Comparison of ENCODE assay signal across 8 cellular contexts in genomic region chr2:85539361-85540130, GRCh38. TPM values are rescaled to one million over a fixed set of nuclear protein-coding genes. Genes with fewer than 3 reads are reported as not detected.
DNase-seq lines count a peak whose midpoint lies in the region; ATAC-seq lines count a peak whose summit lies in the region.

No MANE protein-coding gene starts in this region.

- peak overlapping the region; percentile 99 for H3K27ac Mint-ChIP-seq in activated CD4-positive, alpha-beta memory T cell treated with anti-CD3 and anti-CD28 coated beads for 36 hours

- peak; percentile 26 for ATAC-seq in HG02588 (IDR thresholded peaks at IDR 0.05; ENCODE audit: unreplicated experiment)

- no peaks in the 10 kb centered on the region for H3K9me3 Mint-ChIP-seq in activated CD4-positive, alpha-beta memory T cell treated with anti-CD3 and anti-CD28 coated beads for 36 hours

- peak overlapping the region; percentile 92 for H3K4me3 Mint-ChIP-seq in activated CD4-positive, alpha-beta memory T cell treated with anti-CD3 and anti-CD28 coated beads for 36 hours

- POLR2A ChIA-PET in activated CD4-positive, alpha-beta memory T cell treated with anti-CD3 and anti-CD28 coated beads for 36 hours (lab: Charles Lee) = interaction anchor here (0.5 to 4.8 kb wide), 31 partner anchors 9 to 820 kb away, joined by 3 to 80 read pairs (median 4); partner anchors contain the start of genes C2orf68, ELMOD3, GGCX and RETSAT

- peaks cover 51% of the 10 kb centered on the region for H3K4me1 Mint-ChIP-seq in activated CD4-positive, alpha-beta memory T cell treated with anti-CD3 and anti-CD28 coated beads for 36 hours (ENCODE audit: low read depth)

- no peaks in the 10 kb centered on the region for H3K27me3 Mint-ChIP-seq in activated CD4-positive, alpha-beta memory T cell treated with anti-CD3 and anti-CD28 coated beads for 36 hours

- intact Hi-C loops in activated CD4-positive, alpha-beta memory T cell treated with anti-CD3 and anti-CD28 coated beads for 36 hours (cut with micrococcal nuclease) = loop anchor here (1.0 to 2.0 kb wide), 6 partner anchors 21 to 213 kb away; partner anchors contain the start of genes ELMOD3, GGCX, RETSAT and SH2D6

- DNase-seq in DMS53 (lab: John Stamatoyannopoulos, UW) = peak; percentile 84
- DNase-seq in DMS53 treated with DMSO at 0.1 percent for 48 hours (lab: John Stamatoyannopoulos, UW; ENCODE audit: unreplicated experiment) = no peak
- peak; percentile 22 for DNase-seq in NCI-H2029 treated with DMSO at 0.1 percent for 48 hours (lab: John Stamatoyannopoulos, UW)
- DNase-seq in activated CD4-positive, alpha-beta memory T cell treated with anti-CD3 and anti-CD28 coated beads for 36 hours = peak; percentile 84
- peak; percentile 56 for DNase-seq in effector CD4-positive, alpha-beta T cell
- peak; percentile 77 for DNase-seq in medulla oblongata (ENCODE audit: extremely low spot score)
- DNase-seq in stimulated activated CD8-positive, alpha-beta memory T cell treated with anti-CD3 and anti-CD28 coated beads, Interleukin-12 subunit alpha, Interleukin-12 subunit beta, amount 100 ng/mL, for 24 hours (ENCODE audit: extremely low read depth) = peak; percentile 54

- H3K36me3 Mint-ChIP-seq in activated CD4-positive, alpha-beta memory T cell treated with anti-CD3 and anti-CD28 coated beads for 36 hours = peaks cover 59% of the 10 kb centered on the region

- CTCF ChIA-PET in activated CD4-positive, alpha-beta memory T cell treated with anti-CD3 and anti-CD28 coated beads for 36 hours (lab: Charles Lee) = interaction anchor here (0.7 to 8.7 kb wide), 6 partner anchors 10 to 127 kb away, joined by 3 to 62 read pairs (median 8); partner anchors contain the start of gene SH2D6

RNA-seq across cellular contexts. Expression of gene MAT2A, which starts 0.6 kb away (rescaled TPM):
- total RNA-seq in activated CD4-positive, alpha-beta memory T cell treated with anti-CD3 and anti-CD28 coated beads for 36 hours = 100 to 1,000 TPM; 196 to 208 TPM

RNA-seq across cellular contexts. Expression of gene GGCX, which starts 21.7 kb away (rescaled TPM):
- total RNA-seq in activated CD4-positive, alpha-beta memory T cell treated with anti-CD3 and anti-CD28 coated beads for 36 hours = 10 to 100 TPM; 24.2 to 25.2 TPM

RNA-seq across cellular contexts. Expression of gene VAMP8, which starts 37.8 kb away (rescaled TPM):
- total RNA-seq in activated CD4-positive, alpha-beta memory T cell treated with anti-CD3 and anti-CD28 coated beads for 36 hours = 100 to 1,000 TPM; 112 to 114 TPM

RNA-seq across cellular contexts. Expression of gene VAMP5, which starts 44.7 kb away (rescaled TPM):
- total RNA-seq in activated CD4-positive, alpha-beta memory T cell treated with anti-CD3 and anti-CD28 coated beads for 36 hours = 10 to 100 TPM; 49.7 to 51.9 TPM

RNA-seq across cellular contexts. Expression of gene RNF181, which starts 56.0 kb away (rescaled TPM):
- 100 to 1,000 TPM; 120 to 124 TPM for total RNA-seq in activated CD4-positive, alpha-beta memory T cell treated with anti-CD3 and anti-CD28 coated beads for 36 hours
